Comparison of ENCODE assay signal across 2 cellular contexts in the genomic region with DNA sequence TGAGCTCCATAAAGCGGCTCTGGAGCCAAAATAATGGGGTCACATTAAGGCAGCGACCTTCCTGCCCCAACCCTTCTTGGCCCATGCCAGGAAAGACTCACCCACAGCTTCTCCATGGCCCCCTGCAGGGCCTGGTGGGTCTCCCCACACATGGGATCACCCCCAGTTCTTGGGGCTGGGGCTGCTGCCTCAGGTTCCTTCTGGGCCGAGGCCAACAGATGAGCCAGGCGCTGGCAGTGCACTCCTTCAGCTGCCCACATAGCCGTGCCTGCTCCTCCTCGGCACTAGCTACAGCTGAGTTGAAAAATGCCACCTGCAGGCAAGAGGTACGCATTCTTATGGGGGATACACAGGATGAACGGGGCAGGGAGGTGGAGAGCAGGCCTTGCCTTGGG.
TF ChIP-seq lines count a peak whose summit lies in the region.

No MANE protein-coding gene starts in this region.

TF ChIP-seq in H1, 55 proteins besides CTCF, POLR2A, EP300 and RAD21:
- TF ChIP-seq CHD7 (IDR thresholded peaks at IDR 0.05; ENCODE audit: insufficient replicate concordance, low read length) (no peak), GTF2F1 (IDR thresholded peaks at IDR 0.05; ENCODE audit: borderline replicate concordance, low read depth, low read length) (no peak), SP2 (IDR thresholded peaks at IDR 0.05; ENCODE audit: low read length) (no peak), SUZ12 (IDR thresholded peaks at IDR 0.05; ENCODE audit: low read length) (no peak), CBX8 (IDR thresholded peaks at IDR 0.05; ENCODE audit: borderline replicate concordance, low read depth, low read length) (no peak), POLR2AphosphoS5 (IDR thresholded peaks at IDR 0.05; ENCODE audit: low read depth, low read length) (no peak), KDM1A (IDR thresholded peaks at IDR 0.05; ENCODE audit: borderline replicate concordance, low read length) (no peak)

TF ChIP-seq in HepG2, 621 proteins besides CTCF, POLR2A, EP300 and RAD21:
- TF ChIP-seq HDAC6 (IDR thresholded peaks at IDR 0.05; ENCODE audit: low read depth, low read length) (no peak), SOX13 (IDR thresholded peaks at IDR 0.05) (no peak), SOX13 (CRISPR knock-in tag; conservative IDR thresholded peaks at IDR 0.05 in 1 of 2, IDR thresholded peaks at IDR 0.05 in 1 of 2) (no peak), BHLHE40 (IDR thresholded peaks at IDR 0.05; ENCODE audit: low read length) (no peak), ZNF703 (CRISPR knock-in tag; IDR thresholded peaks at IDR 0.05; ENCODE audit: borderline replicate concordance) (no peak), MAZ (IDR thresholded peaks at IDR 0.05; ENCODE audit: borderline replicate concordance, low read depth, low read length) (no peak), MAZ (CRISPR knock-in tag; IDR thresholded peaks at IDR 0.05; ENCODE audit: low read depth) (no peak), ZNF839 (CRISPR knock-in tag; IDR thresholded peaks at IDR 0.05; ENCODE audit: borderline replicate concordance) (no peak), SNAI1 (CRISPR knock-in tag; IDR thresholded peaks at IDR 0.05; ENCODE audit: borderline replicate concordance) (no peak), ZSCAN5A (CRISPR knock-in tag; IDR thresholded peaks at IDR 0.05; ENCODE audit: borderline replicate concordance) (no peak), ZNF547 (CRISPR knock-in tag; IDR thresholded peaks at IDR 0.05) (no peak), DNMT3B (CRISPR knock-in tag; conservative IDR thresholded peaks at IDR 0.05) (no peak)
